In genomic region chr2:207473203-207473865, GRCh38 we compare ENCODE assay signal across 8 cellular contexts. TPM values are rescaled to one million over a fixed set of nuclear protein-coding genes. Genes with fewer than 3 reads are reported as not detected.
DNase-seq lines count a peak whose midpoint lies in the region; ATAC-seq and TF ChIP-seq lines count a peak whose summit lies in the region.

No MANE protein-coding gene starts in this region.

- 16 to 25% (median 18%) methylated on average over 7 of the region's 7 CpGs for WGBS in adrenal gland, 4 donors

- no peaks in the 10 kb centered on the region for H3K9me3 ChIP-seq in adrenal gland (replicated peaks in 1 of 3)
- no peaks in the 10 kb centered on the region for H3K9me3 ChIP-seq in left ventricle myocardium inferior (replicated peaks)

- ATAC-seq in GM19324 (IDR thresholded peaks at IDR 0.05; ENCODE audit: low FRiP score, unreplicated experiment): no peak

- H3K36me3 ChIP-seq in adrenal gland (replicated peaks in 1 of 2): no peaks in the 10 kb centered on the region
- no peaks in the 10 kb centered on the region for H3K36me3 ChIP-seq in left ventricle myocardium inferior

- DNase-seq in GM12865 (ENCODE audit: low read depth) (peak; percentile 73), HT1080 (ENCODE audit: low read depth) (peak; percentile 77), NOMO-1 treated with DMSO at 0.1 percent for 48 hours (lab: John Stamatoyannopoulos, UW; ENCODE audit: unreplicated experiment) (peak; percentile 67), adrenal gland (peak in 6 of 7 donors; percentile 16 to 83 (median 54)), left ventricle myocardium inferior (no peak), posterior cingulate gyrus (peak in 8 of 10 donors; percentile 53 to 93 (median 68))

- TF ChIP-seq POLR2A in adrenal gland (IDR thresholded peaks at IDR 0.05): no peak

- intact Hi-C loops in adrenal gland (cut with DNase I) (loop anchor here (5.0 to 10.0 kb wide), 3 partner anchors 309 to 671 kb away; partner anchors contain the start of gene KLF7 (in 2 of the 2)), left ventricle myocardium inferior (cut with micrococcal nuclease) (no loop called here), posterior cingulate gyrus (cut with DNase I) (loop anchor here (1.0 to 10.0 kb wide), 4 partner anchors 246 to 492 kb away; partner anchors contain the start of gene KLF7)

- H3K4me3 ChIP-seq in GM12865 (ENCODE audit: low read depth, low read length) (no peak overlapping the region), adrenal gland (no peak overlapping the region), left ventricle myocardium inferior (no peak overlapping the region)

- H3K27me3 ChIP-seq in adrenal gland (no peaks in the 10 kb centered on the region), left ventricle myocardium inferior (ENCODE audit: low read depth) (no peaks in the 10 kb centered on the region)

- peak overlapping the region; percentile 19; the same call in 1 of the 2 replicates for H3K27ac ChIP-seq in 22Rv1
- H3K27ac ChIP-seq in adrenal gland: no peak overlapping the region
- H3K27ac ChIP-seq in left ventricle myocardium inferior (replicated peaks): peak overlapping the region; percentile 28

- H3K4me1 ChIP-seq in adrenal gland (replicated peaks in 1 of 2) (peaks cover 0 to 7% of the 10 kb centered on the region in 2 donors), left ventricle myocardium inferior (peaks cover 27% of the 10 kb centered on the region)

- TF ChIP-seq CTCF in 22Rv1 (IDR thresholded peaks at IDR 0.05) (peak; percentile 83), GM12865 (IDR thresholded peaks at IDR 0.05; ENCODE audit: insufficient read depth, low read depth, low read length, missing control alignments) (peak; percentile 60), adrenal gland (IDR thresholded peaks at IDR 0.05) (peak; percentile 17 to 73 (median 59)), left ventricle myocardium inferior (IDR thresholded peaks at IDR 0.05; ENCODE audit: borderline replicate concordance) (peak; percentile 78)

RNA-seq across cellular contexts. Expression of gene CREB1, which starts 56.4 kb away (rescaled TPM):
- total RNA-seq in HT1080 (2014; rRNA removed; shearing (Covaris generic)): 31.1 and 47.7 TPM in 2 replicates
- 29.6 and 41.5 TPM in 2 replicates for polyA plus RNA-seq in HT1080 (2015; cell fraction: cytosol; rRNA removed)
- polyA plus RNA-seq in HT1080 (2015; cell fraction: nucleus; rRNA removed): 48.7 and 58.6 TPM in 2 replicates
- 10 to 100 TPM; 24.8 to 77.8 (median 42.1) TPM for total RNA-seq in adrenal gland
- 10 to 100 TPM in 1 of 3 donors, 1 to 10 TPM in 2; 3.2 to 29.7 (median 7.2) TPM for polyA plus RNA-seq in adrenal gland
- total RNA-seq in left ventricle myocardium inferior: 50.5 TPM

Comparison
In these comparisons a context has a peak if more than half of its experiments do, and no peak if none do; other contexts are left out.
1. H3K27ac ChIP-seq: peak in 22Rv1 (single experiment) and left ventricle myocardium inferior (single experiment); none in adrenal gland (0 of 5).
2. Peak in every context shown above with its lines, with median percentiles within 50 percentile points of each other: CTCF ChIP-seq.